15 cellular contexts compared by ENCODE assay signal in the genomic region with DNA sequence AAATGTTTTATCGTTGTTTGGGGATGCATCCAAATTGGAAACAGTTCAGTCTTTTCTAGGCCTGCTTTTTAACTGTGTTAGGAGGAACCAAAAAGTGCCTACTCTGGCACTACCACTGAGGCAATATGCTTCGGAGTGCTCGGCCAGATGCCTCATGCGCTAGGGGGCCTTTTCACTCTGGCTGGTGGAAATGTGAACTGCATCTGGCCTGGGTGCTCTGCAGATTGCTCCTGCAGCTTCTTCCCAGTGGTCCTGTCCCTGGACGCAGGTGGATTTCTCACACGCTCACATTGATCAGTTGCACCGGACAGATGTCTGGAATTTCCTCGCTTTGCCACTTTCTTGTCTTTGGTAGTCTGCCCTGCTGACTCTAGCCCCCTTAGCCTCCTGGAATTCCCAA.
DNase-seq lines count a peak whose midpoint lies in the region; ATAC-seq and TF ChIP-seq lines count a peak whose summit lies in the region.
"Had no signal": no experiment of that assay in that cellular context is flagged by ENCODE, and none has a peak within 500 bp of the region (broad histone marks: within the 10 kb centered on the region; RNA-seq: fewer than 3 reads in every experiment).

No MANE protein-coding gene starts in this region.

- H3K4me2 ChIP-seq in GM23338, result no peak overlapping the region
- H3K4me2 ChIP-seq in H9 (ENCODE audit: insufficient read depth, insufficient read length, low read length), result no peak overlapping the region
- H3K4me2 ChIP-seq: BLaER1 treated with 17β-estradiol and CSF1 and Interleukin-3, amounts not matched to agents 10 nM and 100 nM had no signal

- H3K4me1 Mint-ChIP-seq in GM23338, result peaks cover 7% of the 10 kb centered on the region; the same call in 2 of the 3 replicates
- H3K4me1 Mint-ChIP-seq in H9, result peaks cover 12 to 19% of the 10 kb centered on the region in 2 experiments
- H3K4me1 Mint-ChIP-seq in endodermal cell, result peaks cover 16% of the 10 kb centered on the region
- H3K4me1 Mint-ChIP-seq: B cell had no signal

- no peak overlapping the region for H4K5ac ChIP-seq in H9 (ENCODE audit: insufficient read length, low read depth, low read length)

- no peak overlapping the region for H3K4me3 ChIP-seq in GM23338
- no peak overlapping the region for H3K4me3 ChIP-seq in endodermal cell (ENCODE audit: low read length)
- peak overlapping the region; percentile 13 for H3K4me3 ChIP-seq in rectal smooth muscle tissue (ENCODE audit: low read length)
- H3K4me3 ChIP-seq: BLaER1 treated with 17β-estradiol and CSF1 and Interleukin-3, amounts not matched to agents 10 nM and 100 nM; HAP-1 had no signal

- H3K27me3 Mint-ChIP-seq in GM23338 (ENCODE audit: insufficient read depth, low read depth, poor library complexity), result peaks cover 5% of the 10 kb centered on the region
- H3K27me3 Mint-ChIP-seq in H9 (ENCODE audit: low read depth), result no peaks in the 10 kb centered on the region; the same call in 1 of the 2 replicates
- H3K27me3 Mint-ChIP-seq in endodermal cell (ENCODE audit: insufficient read depth), result no peaks in the 10 kb centered on the region
- H3K27me3 Mint-ChIP-seq: B cell had no signal

- no peaks in the 10 kb centered on the region for H3K79me2 ChIP-seq in GM23338 (replicated peaks; ENCODE audit: insufficient read depth)
- no peaks in the 10 kb centered on the region for H3K79me2 ChIP-seq in H9 (ENCODE audit: insufficient read depth, low read length)

- ATAC-seq in GM23338 (peak; percentile 77), HG03565 (IDR thresholded peaks at IDR 0.05; ENCODE audit: unreplicated experiment) (no peak), HG03354 (IDR thresholded peaks at IDR 0.05; ENCODE audit: poor library complexity, severe bottlenecking, unreplicated experiment) (no peak)
- ATAC-seq: CD8-positive, alpha-beta T cell had no signal

- H2AK5ac ChIP-seq in H9 (ENCODE audit: insufficient read length, low read length), result no peak overlapping the region

- H2AFZ ChIP-seq in GM23338, result no peak overlapping the region
- H2AFZ ChIP-seq in H9 (ENCODE audit: low read length), result no peak overlapping the region

- no peak for TF ChIP-seq CTCF in GM23338 (conservative IDR thresholded peaks at IDR 0.05; ENCODE audit: low read depth in 2 of 2)
- TF ChIP-seq CTCF in H9 (conservative IDR thresholded peaks at IDR 0.05), result peak; percentile 35
- TF ChIP-seq CTCF in endodermal cell (conservative IDR thresholded peaks at IDR 0.05), result peak; percentile 54

- H3T11ph ChIP-seq in H9 (ENCODE audit: low read length), result no peak overlapping the region

- no peak overlapping the region for H2BK15ac ChIP-seq in H9 (ENCODE audit: low read depth, low read length)

- no peak overlapping the region for H4K8ac ChIP-seq in H9 (replicated peaks; ENCODE audit: insufficient read length, low read depth, low read length)

- H2BK5ac ChIP-seq in H9 (ENCODE audit: insufficient read length, low read length), result no peak overlapping the region

- no peak overlapping the region for H3K18ac ChIP-seq in H9 (ENCODE audit: insufficient read length, low read depth, low read length)

- peak; percentile 38 for DNase-seq in GM23338 (ENCODE audit: low spot score)
- DNase-seq in H9, result no peak
- DNase-seq in endodermal cell, result peak; percentile 62
- DNase-seq: Calu3; CD8-positive, alpha-beta T cell; DMS79 treated with DMSO at 0.1 percent for 48 hours; GF-D8; GOT3; IMR-90 had no signal

- H3K14ac ChIP-seq in H9 (ENCODE audit: insufficient read depth, low read length), result no peak overlapping the region; the same call in 1 of the 2 replicates

- H4K20me1 ChIP-seq in GM23338 (replicated peaks; ENCODE audit: insufficient read depth), result no peaks in the 10 kb centered on the region
- no peaks in the 10 kb centered on the region for H4K20me1 ChIP-seq in H9 (ENCODE audit: control insufficient read depth, insufficient read depth, insufficient read length)
- H4K20me1 ChIP-seq: BLaER1 treated with 17β-estradiol and CSF1 and Interleukin-3, amounts not matched to agents 10 nM and 100 nM had no signal

- H2BK12ac ChIP-seq in H9 (ENCODE audit: insufficient read length, low read depth, low read length), result no peak overlapping the region

- peak overlapping the region; percentile 7; the same call in 1 of the 2 replicates for H3K27ac Mint-ChIP-seq in GM23338
- peak overlapping the region in 1 of 3 experiments; percentile 5; a peak in 1 of 7 replicates for H3K27ac Mint-ChIP-seq in H9
- H3K27ac Mint-ChIP-seq in endodermal cell, result no peak overlapping the region
- H3K27ac Mint-ChIP-seq: B cell; CD8-positive, alpha-beta T cell had no signal

- H4K91ac ChIP-seq in H9 (ENCODE audit: insufficient read length, low read depth, low read length), result no peak overlapping the region

- H3K9me2 ChIP-seq in GM23338 (ENCODE audit: insufficient read depth), result no peaks in the 10 kb centered on the region

- H3K23ac ChIP-seq in H9 (ENCODE audit: insufficient read length, low read depth, low read length), result no peak overlapping the region

- no CpG with 5 or more reads among the region's 8 CpGs for WGBS in H9 (ENCODE audit: extremely low coverage, insufficient read length, low lambda C conversion rate)
- WGBS in endodermal cell (ENCODE audit: insufficient coverage in 1 of 2, insufficient read length in 1 of 2), 2 experiments, result 93 to 96% methylated on average over 8 of the region's 8 CpGs

- H2BK20ac ChIP-seq in H9 (ENCODE audit: low read depth, low read length, poor library complexity, severe bottlenecking), result no peak overlapping the region

- no peaks in the 10 kb centered on the region for H3F3A ChIP-seq in GM23338 (replicated peaks; ENCODE audit: low read depth)

- H3K4ac ChIP-seq in H9 (ENCODE audit: low read depth, low read length), result no peak overlapping the region

- no peaks in the 10 kb centered on the region for H3K9me3 Mint-ChIP-seq in GM23338
- H3K9me3 Mint-ChIP-seq in H9, result no peaks in the 10 kb centered on the region; a peak in 1 of 5 replicates
- no peaks in the 10 kb centered on the region for H3K9me3 Mint-ChIP-seq in endodermal cell
- H3K9me3 Mint-ChIP-seq: CD8-positive, alpha-beta T cell had no signal

- no peak overlapping the region for H3K9ac ChIP-seq in H9 (ENCODE audit: extremely low read depth, insufficient read length, low read length)
- H3K9ac ChIP-seq in endodermal cell (ENCODE audit: extremely low read depth, low read length, poor library complexity, severe bottlenecking), result no peak overlapping the region
- H3K9ac ChIP-seq in rectal smooth muscle tissue (ENCODE audit: low read length), result no peak overlapping the region
- H3K9ac ChIP-seq: BLaER1 treated with 17β-estradiol and CSF1 and Interleukin-3, amounts not matched to agents 10 nM and 100 nM had no signal

- H3K9me3 ChIP-seq in H9 (ENCODE audit: control insufficient read depth, low read depth, low read length), result no peaks in the 10 kb centered on the region
- no peaks in the 10 kb centered on the region for H3K9me3 ChIP-seq in endodermal cell (ENCODE audit: control insufficient read depth, low read length)
- H3K9me3 ChIP-seq: BLaER1 treated with 17β-estradiol and CSF1 and Interleukin-3, amounts not matched to agents 10 nM and 100 nM; HAP-1 had no signal

- no peaks in the 10 kb centered on the region for H3K23me2 ChIP-seq in H9 (ENCODE audit: insufficient read length, low read depth, low read length, poor library complexity, severe bottlenecking)

- H3K36me3 Mint-ChIP-seq in GM23338 (ENCODE audit: low read depth) (no peaks in the 10 kb centered on the region), H9 (ENCODE audit: insufficient read depth in 1 of 3, low read depth in 3 of 3) (no peaks in the 10 kb centered on the region), endodermal cell (ENCODE audit: low read depth) (no peaks in the 10 kb centered on the region)
- H3K36me3 Mint-ChIP-seq: CD8-positive, alpha-beta T cell had no signal

- H3K36me3 ChIP-seq in GM23338 (ENCODE audit: insufficient read depth), result no peaks in the 10 kb centered on the region
- H3K36me3 ChIP-seq in endodermal cell (ENCODE audit: control insufficient read depth, insufficient read depth, low read length), result no peaks in the 10 kb centered on the region
- no peaks in the 10 kb centered on the region for H3K36me3 ChIP-seq in rectal smooth muscle tissue (ENCODE audit: control insufficient read depth, insufficient read depth, low read length)
- H3K36me3 ChIP-seq: BLaER1 treated with 17β-estradiol and CSF1 and Interleukin-3, amounts not matched to agents 10 nM and 100 nM; HAP-1 had no signal

- H3K4me1 ChIP-seq in GM23338 (ENCODE audit: insufficient read depth) (no peaks in the 10 kb centered on the region), H9 (ENCODE audit: insufficient read depth, low read length) (no peaks in the 10 kb centered on the region), endodermal cell (ENCODE audit: control insufficient read depth, insufficient read depth, low read length) (no peaks in the 10 kb centered on the region), rectal smooth muscle tissue (ENCODE audit: control insufficient read depth, insufficient read depth, low read length) (peaks cover 2% of the 10 kb centered on the region)
- H3K4me1 ChIP-seq: BLaER1 treated with 17β-estradiol and CSF1 and Interleukin-3, amounts not matched to agents 10 nM and 100 nM; HAP-1 had no signal

- H3K79me1 ChIP-seq in H9 (ENCODE audit: insufficient read depth, low read depth, low read length, poor library complexity, severe bottlenecking), result no peaks in the 10 kb centered on the region

- H3K27me3 ChIP-seq in GM23338 (ENCODE audit: insufficient read depth), result no peaks in the 10 kb centered on the region
- no peaks in the 10 kb centered on the region for H3K27me3 ChIP-seq in H9 (ENCODE audit: insufficient read depth, low read length)
- H3K27me3 ChIP-seq in endodermal cell (ENCODE audit: control insufficient read depth, insufficient read depth, low read length, poor library complexity, severe bottlenecking), result no peaks in the 10 kb centered on the region
- no peaks in the 10 kb centered on the region for H3K27me3 ChIP-seq in rectal smooth muscle tissue (ENCODE audit: control insufficient read depth, insufficient read depth, low read length)
- H3K27me3 ChIP-seq: BLaER1 treated with 17β-estradiol and CSF1 and Interleukin-3, amounts not matched to agents 10 nM and 100 nM had no signal

- H3K56ac ChIP-seq in H9 (ENCODE audit: insufficient read length, low read depth, low read length), result no peak overlapping the region

- H2BK120ac ChIP-seq in H9 (ENCODE audit: low read depth, low read length, poor library complexity, severe bottlenecking), result no peak overlapping the region

- H3K27ac ChIP-seq in GM23338 (ENCODE audit: low read depth) (no peak overlapping the region), H9 (ENCODE audit: insufficient read length, low read depth, low read length) (no peak overlapping the region), endodermal cell (ENCODE audit: low read depth, low read length) (no peak overlapping the region), rectal smooth muscle tissue (ENCODE audit: low read depth, low read length) (no peak overlapping the region)
- H3K27ac ChIP-seq: BLaER1 treated with 17β-estradiol and CSF1 and Interleukin-3, amounts not matched to agents 10 nM and 100 nM had no signal

- H3K4me3 Mint-ChIP-seq in GM23338, result no peak overlapping the region
- no peak overlapping the region for H3K4me3 Mint-ChIP-seq in H9
- no peak overlapping the region for H3K4me3 Mint-ChIP-seq in endodermal cell
- H3K4me3 Mint-ChIP-seq: B cell; CD8-positive, alpha-beta T cell had no signal

TF ChIP-seq in GM23338, 12 proteins besides CTCF, POLR2A, EP300 and RAD21 (continues in another document):
- TF ChIP-seq NANOG (IDR thresholded peaks at IDR 0.05; ENCODE audit: borderline replicate concordance) (no peak), ZNF331 (CRISPR knock-in tag; IDR thresholded peaks at IDR 0.05; ENCODE audit: low read depth) (no peak)

Comparison
In these comparisons a context has a peak if more than half of its experiments do, and no peak if none do; other contexts are left out.
1. CTCF ChIP-seq: peak in H9 (single experiment) and endodermal cell (single experiment); none in GM23338 (0 of 2).